Comparison of ENCODE assay signal across 1 cellular context in the genomic region with DNA sequence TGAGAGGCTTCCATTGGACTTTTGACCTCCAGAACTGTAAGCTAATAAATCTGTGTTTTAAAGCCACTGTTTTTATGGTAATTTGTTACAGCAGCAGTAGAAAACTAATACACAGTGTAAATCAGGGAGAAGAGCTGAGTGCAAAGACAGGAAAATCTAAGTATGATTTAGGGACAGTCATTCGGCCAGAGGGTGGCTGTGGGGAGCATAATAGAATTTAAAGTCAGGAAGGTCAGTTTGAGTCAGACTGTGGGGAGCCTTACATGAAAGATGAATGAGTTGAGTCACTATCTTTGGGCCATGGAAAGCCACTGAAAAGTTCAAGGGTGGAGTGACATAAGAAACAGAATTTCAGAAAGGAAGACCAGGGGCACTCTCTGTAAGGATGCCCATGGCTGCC.
TF ChIP-seq lines count a peak whose summit lies in the region.

No MANE protein-coding gene starts in this region.

TF ChIP-seq in IMR-90, 13 proteins besides CTCF, POLR2A, EP300 and RAD21:
- TF ChIP-seq, protein P1, sequence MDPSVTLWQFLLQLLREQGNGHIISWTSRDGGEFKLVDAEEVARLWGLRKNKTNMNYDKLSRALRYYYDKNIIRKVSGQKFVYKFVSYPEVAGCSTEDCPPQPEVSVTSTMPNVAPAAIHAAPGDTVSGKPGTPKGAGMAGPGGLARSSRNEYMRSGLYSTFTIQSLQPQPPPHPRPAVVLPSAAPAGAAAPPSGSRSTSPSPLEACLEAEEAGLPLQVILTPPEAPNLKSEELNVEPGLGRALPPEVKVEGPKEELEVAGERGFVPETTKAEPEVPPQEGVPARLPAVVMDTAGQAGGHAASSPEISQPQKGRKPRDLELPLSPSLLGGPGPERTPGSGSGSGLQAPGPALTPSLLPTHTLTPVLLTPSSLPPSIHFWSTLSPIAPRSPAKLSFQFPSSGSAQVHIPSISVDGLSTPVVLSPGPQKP (IDR thresholded peaks at IDR 0.05; ENCODE audit: borderline replicate concordance, low read depth, low read length) = no peak
- TF ChIP-seq NFE2L2 (IDR thresholded peaks at IDR 0.05; ENCODE audit: low read depth, low read length) (no peak), RFX5 (IDR thresholded peaks at IDR 0.05; ENCODE audit: low read depth, low read length) (no peak), MAZ (IDR thresholded peaks at IDR 0.05; ENCODE audit: borderline replicate concordance, low read depth, low read length) (no peak), BHLHE40 (IDR thresholded peaks at IDR 0.05; ENCODE audit: low read depth, low read length) (no peak), MXI1 (IDR thresholded peaks at IDR 0.05; ENCODE audit: borderline replicate concordance, low read depth, low read length) (no peak), MAFK (IDR thresholded peaks at IDR 0.05; ENCODE audit: low read depth, low read length) (no peak), RCOR1 (IDR thresholded peaks at IDR 0.05; ENCODE audit: insufficient replicate concordance, low read length) (no peak), FOS (IDR thresholded peaks at IDR 0.05; ENCODE audit: low read depth, low read length) (no peak), CEBPB (IDR thresholded peaks at IDR 0.05; ENCODE audit: low read depth, low read length) (no peak), CHD1 (IDR thresholded peaks at IDR 0.05; ENCODE audit: low read depth, low read length) (no peak)
- TF ChIP-seq, protein P2, sequence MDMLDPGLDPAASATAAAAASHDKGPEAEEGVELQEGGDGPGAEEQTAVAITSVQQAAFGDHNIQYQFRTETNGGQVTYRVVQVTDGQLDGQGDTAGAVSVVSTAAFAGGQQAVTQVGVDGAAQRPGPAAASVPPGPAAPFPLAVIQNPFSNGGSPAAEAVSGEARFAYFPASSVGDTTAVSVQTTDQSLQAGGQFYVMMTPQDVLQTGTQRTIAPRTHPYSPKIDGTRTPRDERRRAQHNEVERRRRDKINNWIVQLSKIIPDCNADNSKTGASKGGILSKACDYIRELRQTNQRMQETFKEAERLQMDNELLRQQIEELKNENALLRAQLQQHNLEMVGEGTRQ (IDR thresholded peaks at IDR 0.05; ENCODE audit: low read depth, low read length) = no peak
